ENCODE assay signal across 20 cellular contexts in genomic region chr15:39448409-39448808, GRCh38.
"Had no signal": no experiment of that assay in that cellular context is flagged by ENCODE, and none has a peak within 500 bp of the region (broad histone marks: within the 10 kb centered on the region; RNA-seq: fewer than 3 reads in every experiment).

No MANE protein-coding gene starts in this region.

- H3K27me3 ChIP-seq: colonic mucosa, foreskin keratinocyte, upper lobe of left lung had no signal

- H3K4me1 ChIP-seq: colonic mucosa, foreskin keratinocyte had no signal

- ATAC-seq: activated CD8-positive, alpha-beta memory T cell treated with anti-CD3 and anti-CD28 coated beads, Interleukin-2, amount 10 ng/mL, durations not matched to agents 7 days and 5 days; activated naive CD8-positive, alpha-beta T cell treated with anti-CD3 and anti-CD28 coated beads, Interleukin-2, amount 50 U/mL, for 24 hours; foreskin keratinocyte; left lobe of liver; natural killer cell treated with Interleukin-12 subunit alpha and Interleukin-12 subunit beta and Interleukin-15 and Interleukin-18, amount 100 ng/mL, for 72 hours; stimulated activated naive B cell treated with anti-CD40 and anti-IgM and Interleukin-4, amounts not matched to agents 10 μg/mL and 1 μg/mL and 100 μg/mL, for 72 hours had no signal

- H3K4me3 ChIP-seq: colonic mucosa, lung, thoracic aorta, upper lobe of left lung had no signal

- H3K9me3 ChIP-seq: colonic mucosa, thoracic aorta, upper lobe of left lung had no signal

- H3K27ac ChIP-seq: colonic mucosa, foreskin keratinocyte, thoracic aorta, upper lobe of left lung had no signal

- DNase-seq: activated B cell treated with CpG ODN at 0.5 μM for 24 hours; activated CD4-positive, alpha-beta memory T cell treated with anti-CD3 and anti-CD28 coated beads, Interleukin-2, amount 10 ng/mL, durations not matched to agents 7 days and 5 days; activated CD4-positive, alpha-beta T cell treated with anti-CD3 and anti-CD28 coated beads for 4 hours; activated CD8-positive, alpha-beta memory T cell treated with anti-CD3 and anti-CD28 coated beads, Interleukin-2, amount 10 ng/mL, durations not matched to agents 7 days and 5 days; activated naive CD4-positive, alpha-beta T cell treated with anti-CD3 and anti-CD28 coated beads, Interleukin-2, amount 10 ng/mL, durations not matched to agents 7 days and 5 days; activated naive CD8-positive, alpha-beta T cell treated with anti-CD3 and anti-CD28 coated beads, Interleukin-2, amount 50 U/mL, for 24 hours; anterior cingulate cortex; colonic mucosa; foreskin keratinocyte; glutamatergic neuron; hippocampal formation; nucleus accumbens; posterior cingulate gyrus; retina; stimulated activated naive B cell treated with anti-CD40 and anti-IgM and Interleukin-4, amounts not matched to agents 10 μg/mL and 1 μg/mL and 100 μg/mL, for 72 hours; upper lobe of left lung had no signal

- H3K36me3 ChIP-seq: colonic mucosa, thoracic aorta, upper lobe of left lung had no signal
